12 cellular contexts compared by ENCODE assay signal in the genomic region with DNA sequence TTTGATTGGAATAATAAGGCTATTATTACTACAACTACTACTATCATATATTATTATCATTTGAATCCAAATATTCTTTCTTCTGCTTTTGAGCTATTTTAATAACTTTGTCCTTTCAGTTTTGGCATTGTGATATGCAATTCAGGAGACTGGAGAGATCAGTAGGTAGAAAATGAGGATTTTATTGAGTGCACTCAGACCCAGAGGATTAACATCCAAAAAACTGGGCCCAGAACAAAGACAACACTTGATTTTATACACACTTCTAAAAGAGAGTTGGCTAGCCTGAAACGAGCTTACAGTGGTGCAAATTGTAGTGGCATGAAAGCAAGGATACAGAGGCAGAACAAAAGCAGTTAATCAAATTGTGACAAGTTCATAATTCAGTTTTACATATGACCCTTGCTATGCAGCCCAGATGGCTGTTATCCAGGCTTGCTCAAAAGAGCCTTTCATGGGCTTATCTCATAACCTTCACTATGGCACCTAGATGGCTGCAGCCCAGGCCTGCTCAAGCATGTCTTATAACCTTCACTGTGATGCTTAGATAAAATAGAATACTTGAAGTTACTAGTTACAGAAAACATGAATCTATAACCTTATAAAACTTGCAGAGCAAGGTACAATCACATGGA.
"Had no signal": no experiment of that assay in that cellular context is flagged by ENCODE, and none has a peak within 500 bp of the region (broad histone marks: within the 10 kb centered on the region; RNA-seq: fewer than 3 reads in every experiment).

No MANE protein-coding gene starts in this region.

- H3K27ac ChIP-seq: dorsolateral prefrontal cortex, esophagus squamous epithelium, psoas muscle had no signal

- H3K4me3 ChIP-seq: dorsolateral prefrontal cortex, esophagus squamous epithelium, mucosa of descending colon, psoas muscle had no signal

- DNase-seq: activated effector memory CD4-positive, alpha-beta T cell treated with Interleukin-2 at 50 U/mL for 16 hours; activated T-cell treated with anti-CD3 and anti-CD28 coated beads, Interleukin-2, amount 50 U/mL, for 24 hours; dorsolateral prefrontal cortex; esophagus squamous epithelium; foreskin melanocyte; head of caudate nucleus; left colon; mucosa of descending colon; psoas muscle; stimulated activated CD4-positive, alpha-beta T cell treated with anti-CD3 and anti-CD28 coated beads, Interleukin-2, amount 100 ng/mL, for 24 hours; stimulated activated naive B cell treated with anti-CD40 and anti-IgM and Interleukin-4, amounts not matched to agents 10 μg/mL and 1 μg/mL and 100 μg/mL, for 72 hours; trophoblast cell had no signal

- H3K36me3 ChIP-seq: esophagus squamous epithelium had no signal

- H3K27me3 ChIP-seq: dorsolateral prefrontal cortex, esophagus squamous epithelium had no signal

- H3K4me1 ChIP-seq: esophagus squamous epithelium, psoas muscle had no signal
